Comparison of ENCODE assay signal across 10 cellular contexts in the genomic region with DNA sequence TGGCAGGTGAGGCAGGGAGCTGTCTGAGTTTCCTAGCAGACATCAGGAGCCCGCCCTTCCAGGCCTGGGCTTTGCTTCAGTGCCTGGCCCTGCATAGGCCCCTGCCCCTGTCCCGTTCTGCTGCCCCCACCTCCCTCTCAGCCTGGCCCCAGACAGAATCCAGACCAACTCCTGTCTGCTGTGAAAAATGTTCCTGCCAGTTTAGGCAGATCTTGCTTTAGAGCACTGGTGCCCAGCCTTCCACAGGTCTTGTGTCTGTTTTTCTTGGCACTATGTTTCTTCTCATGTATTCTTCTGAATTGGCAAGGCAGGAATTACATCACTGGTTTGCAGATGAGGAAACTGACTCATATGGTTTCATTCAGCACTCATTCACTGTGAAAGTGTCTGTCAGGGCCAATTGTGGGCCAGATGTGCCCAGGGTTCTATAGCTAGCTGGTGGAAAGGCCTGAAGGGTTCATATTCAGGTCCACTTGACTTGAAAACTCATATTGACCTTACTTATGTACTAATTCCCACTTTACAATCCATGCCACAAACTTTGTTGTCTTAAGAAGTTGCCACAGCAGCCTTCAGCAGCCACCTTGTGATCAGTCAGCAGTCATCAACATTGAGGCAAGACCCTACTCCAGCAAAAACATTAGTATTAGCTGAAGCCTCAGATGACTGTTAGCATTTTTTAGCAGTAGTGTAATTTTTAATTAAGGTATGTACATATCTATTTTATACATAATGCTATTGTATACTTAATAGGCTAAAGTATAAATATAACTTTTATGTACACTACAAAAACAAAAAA. TPM values are rescaled to one million over a fixed set of nuclear protein-coding genes. Genes with fewer than 3 reads are reported as not detected.
DNase-seq lines count a peak whose midpoint lies in the region; ATAC-seq and TF ChIP-seq lines count a peak whose summit lies in the region.
"Had no signal": no experiment of that assay in that cellular context is flagged by ENCODE, and none has a peak within 500 bp of the region (broad histone marks: within the 10 kb centered on the region; RNA-seq: fewer than 3 reads in every experiment).

No MANE protein-coding gene starts in this region.

- H4K20me1 ChIP-seq in PC-3 (ENCODE audit: low read length), result no peaks in the 10 kb centered on the region

- H2BK12ac ChIP-seq in mesenchymal stem cell (ENCODE audit: low read length in 2 of 2), result no peak overlapping the region

- ATAC-seq in GM19463 (IDR thresholded peaks at IDR 0.05; ENCODE audit: unreplicated experiment), result peak; percentile 51
- ATAC-seq in PC-3, result peak; percentile 69
- no peak for ATAC-seq in HG03469 (IDR thresholded peaks at IDR 0.05; ENCODE audit: unreplicated experiment)
- no peak for ATAC-seq in GM18520 (IDR thresholded peaks at IDR 0.05; ENCODE audit: unreplicated experiment)

- CTCF ChIA-PET in PC-3 (lab: Charles Lee), result no interaction called here

- WGBS in mesenchymal stem cell, result 46% methylated on average over 2 of the region's 2 CpGs

- H3K27me3 ChIP-seq in PC-3 (ENCODE audit: low read length) (no peaks in the 10 kb centered on the region), colonic mucosa (no peaks in the 10 kb centered on the region), mesenchymal stem cell (ENCODE audit: control insufficient read depth in 1 of 2, insufficient read depth in 1 of 2, low read length in 2 of 2) (peaks cover 0 to 17% of the 10 kb centered on the region in 2 experiments)

- no peak overlapping the region for H3K14ac ChIP-seq in mesenchymal stem cell (ENCODE audit: low read length in 2 of 2)

- H3K4me2 ChIP-seq in PC-3 (ENCODE audit: low read length) (no peak overlapping the region; the same call in 1 of the 2 replicates), mesenchymal stem cell (ENCODE audit: low read length, poor library complexity, severe bottlenecking) (no peak overlapping the region)

- no TSS peak for BruUV-seq in PC-3 (replicated peaks; lab: Mats Ljungman, UMichigan)

- H3K27ac ChIP-seq in PC-3 (ENCODE audit: low read length) (peak overlapping the region; percentile 29), colonic mucosa (no peak overlapping the region), mesenchymal stem cell (ENCODE audit: low read length, poor library complexity, severe bottlenecking) (peak overlapping the region; percentile 42)

- no peak for TF ChIP-seq CTCF in PC-3 (conservative IDR thresholded peaks at IDR 0.05; ENCODE audit: low read depth, low read length)
- TF ChIP-seq CTCF in colonic mucosa (IDR thresholded peaks at IDR 0.05), result no peak

- no peaks in the 10 kb centered on the region for H3K9me3 ChIP-seq in PC-3 (ENCODE audit: low read length)
- H3K9me3 ChIP-seq in colonic mucosa, result no peaks in the 10 kb centered on the region
- no peaks in the 10 kb centered on the region for H3K9me3 ChIP-seq in mesenchymal stem cell (ENCODE audit: control insufficient read depth, low read length)

- DNase-seq in PC-3 (peak; percentile 73), colonic mucosa (peak; percentile 9), mesenchymal stem cell (no peak), NCI-H526 (lab: John Stamatoyannopoulos, UW) (no peak), GOT3 (lab: John Stamatoyannopoulos, UW) (no peak)
- DNase-seq: activated B cell treated with CpG ODN at 0.5 μM for 24 hours; stimulated activated naive B cell treated with anti-CD40 and anti-IgM and Interleukin-4, amounts not matched to agents 10 μg/mL and 1 μg/mL and 100 μg/mL, for 72 hours had no signal

- no peaks in the 10 kb centered on the region for H3K79me2 ChIP-seq in PC-3 (ENCODE audit: low read length)

- H3K79me1 ChIP-seq in mesenchymal stem cell (replicated peaks; ENCODE audit: low read length, poor library complexity, severe bottlenecking), result no peaks in the 10 kb centered on the region

- intact Hi-C loops in PC-3 (cut with micrococcal nuclease), result loop anchor here (1.0 kb wide), 1 partner anchor 9 kb away; no protein-coding TSS in a partner anchor
- intact Hi-C loops in colonic mucosa (cut with DNase I), result no loop called here

- POLR2A ChIA-PET in PC-3 (lab: Charles Lee; ENCODE audit: unreplicated experiment), result interaction anchor here (0.6 kb wide), 1 partner anchor 10 kb away, joined by 8 read pairs; no protein-coding TSS in a partner anchor

- no peak overlapping the region for H2BK120ac ChIP-seq in mesenchymal stem cell (ENCODE audit: low read depth, low read length)

- H3K4me1 ChIP-seq in PC-3 (ENCODE audit: insufficient read depth, low read length) (peaks cover 27% of the 10 kb centered on the region), colonic mucosa (no peaks in the 10 kb centered on the region), mesenchymal stem cell (ENCODE audit: control insufficient read depth, insufficient read depth, low read depth, low read length) (peaks cover 12% of the 10 kb centered on the region)

- no peak overlapping the region for H4K91ac ChIP-seq in mesenchymal stem cell (ENCODE audit: low read length)

- no peak overlapping the region for H2AFZ ChIP-seq in PC-3 (ENCODE audit: low read length)
- H2AFZ ChIP-seq in mesenchymal stem cell (ENCODE audit: low read depth, low read length), result no peak overlapping the region

- H3K36me3 ChIP-seq in PC-3 (ENCODE audit: low read depth, low read length), result no peaks in the 10 kb centered on the region
- no peaks in the 10 kb centered on the region for H3K36me3 ChIP-seq in colonic mucosa
- no peaks in the 10 kb centered on the region for H3K36me3 ChIP-seq in mesenchymal stem cell (ENCODE audit: control insufficient read depth in 1 of 2, insufficient read depth in 2 of 2, low read depth in 1 of 2, low read length in 2 of 2)

- no peak overlapping the region for H4K8ac ChIP-seq in mesenchymal stem cell (ENCODE audit: low read length)

- no peak overlapping the region for H2AK5ac ChIP-seq in mesenchymal stem cell (ENCODE audit: low read length, severe bottlenecking)

- no peak overlapping the region for H2BK15ac ChIP-seq in mesenchymal stem cell (ENCODE audit: low read depth, poor library complexity, severe bottlenecking)

- H3K9ac ChIP-seq in PC-3 (ENCODE audit: low read length) (no peak overlapping the region), colonic mucosa (ENCODE audit: low read depth in 2 of 2, low read length in 2 of 2) (no peak overlapping the region), mesenchymal stem cell (ENCODE audit: low read length) (no peak overlapping the region)

- no peak overlapping the region for H3K23ac ChIP-seq in mesenchymal stem cell (ENCODE audit: low read length in 2 of 2)

- H3K9me2 ChIP-seq in PC-3 (replicated peaks; ENCODE audit: low read length), result no peaks in the 10 kb centered on the region

- H3F3A ChIP-seq in PC-3 (ENCODE audit: low read length, unreplicated experiment), result no peaks in the 10 kb centered on the region

- H3K4me3 ChIP-seq in PC-3 (ENCODE audit: low read length) (no peak overlapping the region), colonic mucosa (no peak overlapping the region), mesenchymal stem cell (ENCODE audit: insufficient read depth in 1 of 2, low read depth in 1 of 2, low read length in 2 of 2) (no peak overlapping the region)

- no peak overlapping the region for H3K4ac ChIP-seq in mesenchymal stem cell (ENCODE audit: low read depth in 1 of 2, low read length in 2 of 2)

- no peak overlapping the region for H2BK5ac ChIP-seq in mesenchymal stem cell (ENCODE audit: low read depth, low read length, poor library complexity, severe bottlenecking)

- H3K18ac ChIP-seq in mesenchymal stem cell (ENCODE audit: low read depth in 1 of 2, low read length in 2 of 2), result no peak overlapping the region

RNA-seq across cellular contexts. Expression of a gene that starts 40.5 kb away (rescaled TPM):
- total RNA-seq in PC-3 (2014; rRNA removed) (9.8 and 16.1 TPM in 2 replicates), colonic mucosa (100 to 1,000 TPM in 1 of 2 donors, 10 to 100 TPM in 1; 58.8 to 201 TPM)
- 9.7 TPM for polyA plus RNA-seq in mesenchymal stem cell (2013, experiment 1 of 2)
- 11.2 TPM for polyA plus RNA-seq in mesenchymal stem cell (2013, experiment 2 of 2)

Comparison
In these comparisons a context has a peak if more than half of its experiments do, and no peak if none do; other contexts are left out.
1. ATAC-seq: peak in GM19463 (single experiment) and PC-3 (single experiment); none in HG03469 (single experiment) and GM18520 (single experiment).
2. DNase-seq: peak in PC-3 (single experiment) and colonic mucosa (single experiment); none in mesenchymal stem cell (single experiment), NCI-H526 (0 of 2) and GOT3 (single experiment).